1 cellular context compared by ENCODE assay signal in genomic region chr1:237730826-237731350, GRCh38.
A peak's percentile ranks its signal among the peaks of the same experiment; 100 is the strongest.
TF ChIP-seq lines count a peak whose summit lies in the region.

No MANE protein-coding gene starts in this region.

TF ChIP-seq in SK-N-SH treated with all-trans-retinoic acid at 6 μM for 48 hours, 23 proteins besides CTCF, POLR2A, EP300 and RAD21 (continued from another document):
- peak; percentile 59; the same call in 1 of the 2 replicates for TF ChIP-seq TSHZ2 (CRISPR knock-in tag; IDR thresholded peaks at IDR 0.05)
- TF ChIP-seq, protein P1, sequence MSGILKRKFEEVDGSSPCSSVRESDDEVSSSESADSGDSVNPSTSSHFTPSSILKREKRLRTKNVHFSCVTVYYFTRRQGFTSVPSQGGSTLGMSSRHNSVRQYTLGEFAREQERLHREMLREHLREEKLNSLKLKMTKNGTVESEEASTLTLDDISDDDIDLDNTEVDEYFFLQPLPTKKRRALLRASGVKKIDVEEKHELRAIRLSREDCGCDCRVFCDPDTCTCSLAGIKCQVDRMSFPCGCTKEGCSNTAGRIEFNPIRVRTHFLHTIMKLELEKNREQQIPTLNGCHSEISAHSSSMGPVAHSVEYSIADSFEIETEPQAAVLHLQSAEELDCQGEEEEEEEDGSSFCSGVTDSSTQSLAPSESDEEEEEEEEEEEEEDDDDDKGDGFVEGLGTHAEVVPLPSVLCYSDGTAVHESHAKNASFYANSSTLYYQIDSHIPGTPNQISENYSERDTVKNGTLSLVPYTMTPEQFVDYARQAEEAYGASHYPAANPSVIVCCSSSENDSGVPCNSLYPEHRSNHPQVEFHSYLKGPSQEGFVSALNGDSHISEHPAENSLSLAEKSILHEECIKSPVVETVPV (CRISPR knock-in tag; IDR thresholded peaks at IDR 0.05), result no peak
TF ChIP-seq in SK-N-SH treated with all-trans-retinoic acid at 6 μM for 48 hours: peak in this region for 4.
